In the genomic region with DNA sequence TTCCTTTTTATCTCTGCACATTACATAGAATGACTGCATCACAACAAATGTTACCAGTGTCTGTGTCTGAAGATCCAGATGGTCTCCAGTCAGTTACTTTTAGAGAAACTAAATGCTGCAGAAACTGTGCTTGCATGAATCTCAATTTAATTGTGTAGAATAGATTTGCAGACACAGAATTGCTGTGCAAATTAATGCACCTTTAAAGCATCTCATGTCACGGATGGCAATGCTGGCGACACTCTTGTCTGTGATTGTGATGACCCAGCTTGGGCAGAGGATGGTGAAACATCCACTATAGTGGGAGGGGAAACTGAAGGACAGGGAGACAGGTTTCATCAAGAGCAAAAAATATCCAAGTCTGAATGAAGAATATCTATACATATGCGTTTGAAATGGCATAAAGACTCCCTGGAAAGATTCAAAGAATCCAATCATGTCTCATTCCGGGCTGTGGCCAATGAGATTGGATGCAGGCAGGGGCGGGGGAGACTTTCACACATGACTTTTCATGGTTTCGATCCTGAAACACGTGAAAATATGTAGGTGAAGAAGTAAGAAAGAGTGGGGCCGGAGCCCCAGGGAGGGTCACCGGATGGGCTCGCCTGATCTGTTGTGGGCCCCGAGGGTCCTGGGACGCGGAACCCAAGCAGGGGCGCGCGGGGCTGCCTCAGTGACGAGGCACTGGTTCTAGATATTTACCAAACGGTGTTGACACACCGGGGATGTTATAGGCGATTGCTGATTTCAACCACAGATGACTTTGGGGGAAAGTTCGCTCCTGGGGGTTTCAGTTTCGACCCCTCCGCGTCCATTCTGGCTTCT, we compare ENCODE assay signal across 10 cellular contexts. TPM values are rescaled to one million over a fixed set of nuclear protein-coding genes. Genes with fewer than 3 reads are reported as not detected.
DNase-seq lines count a peak whose midpoint lies in the region; ATAC-seq and TF ChIP-seq lines count a peak whose summit lies in the region.
"Not testable (repeated sequence)": the region's sequence is repeated elsewhere in the genome, so short reads cannot be mapped to it uniquely, and the experiment has no call there.
"Had no signal": no experiment of that assay in that cellular context is flagged by ENCODE, and none has a peak within 500 bp of the region (broad histone marks: within the 10 kb centered on the region; RNA-seq: fewer than 3 reads in every experiment).

No MANE protein-coding gene starts in this region.

- TF ChIP-seq CTCF in CD4-positive, alpha-beta T cell (IDR thresholded peaks at IDR 0.05); brain (conservative IDR thresholded peaks at IDR 0.05): not testable (repeated sequence)

- H3K4me3 ChIP-seq in iPS-15b (ENCODE audit: low read depth, low read length), result peak overlapping the region; percentile 13

- H3K27me3 ChIP-seq in CD4-positive, alpha-beta T cell (ENCODE audit: control insufficient read depth, insufficient read depth, low read length), result peaks cover 65% of the 10 kb centered on the region
- H3K27me3 ChIP-seq in iPS-15b (ENCODE audit: control insufficient read depth, insufficient read depth, low read length), result peaks cover 92% of the 10 kb centered on the region

- not testable (repeated sequence) for H3K36me3 ChIP-seq in iPS-15b (ENCODE audit: control insufficient read depth, insufficient read depth, low read length)

- H3K4me1 ChIP-seq in iPS-15b (ENCODE audit: control insufficient read depth, insufficient read depth, low read length), result not testable (repeated sequence)

- not testable (repeated sequence) for H3K36me3 Mint-ChIP-seq in CD4-positive, alpha-beta T cell (ENCODE audit: low read depth); IgD-negative memory B cell; activated CD4-positive, alpha-beta T cell treated with anti-CD3 and anti-CD28 coated beads, Interleukin-2, amount 10 ng/mL, durations not matched to agents 24 days and 14 days (ENCODE audit: low read depth); activated T-helper 1 cell treated with anti-CD3 and anti-CD28 coated beads, Interleukin-12 subunit alpha, Interleukin-12 subunit beta, Interleukin-2, Interleukin-4 antibody, amounts not matched to agents 30 ng/mL and 10 ng/mL and 1 ng/mL, durations not matched to agents 14 hours and 24 hours and 36 hours (ENCODE audit: low read depth); brain; naive thymus-derived CD8-positive, alpha-beta T cell; stimulated activated effector memory CD8-positive, alpha-beta T cell treated with anti-CD3 and anti-CD28 coated beads, Interleukin-12 subunit alpha, Interleukin-12 subunit beta, amount 100 ng/mL, for 72 hours

- POLR2A ChIA-PET in CD4-positive, alpha-beta T cell (lab: Charles Lee); naive thymus-derived CD8-positive, alpha-beta T cell (lab: Charles Lee): not testable (repeated sequence)

- H3K9me3 Mint-ChIP-seq in CD4-positive, alpha-beta T cell; IgD-negative memory B cell; activated CD4-positive, alpha-beta T cell treated with anti-CD3 and anti-CD28 coated beads, Interleukin-2, amount 10 ng/mL, durations not matched to agents 24 days and 14 days; activated T-helper 1 cell treated with anti-CD3 and anti-CD28 coated beads, Interleukin-12 subunit alpha, Interleukin-12 subunit beta, Interleukin-2, Interleukin-4 antibody, amounts not matched to agents 30 ng/mL and 10 ng/mL and 1 ng/mL, durations not matched to agents 14 hours and 24 hours and 36 hours; naive thymus-derived CD8-positive, alpha-beta T cell; stimulated activated effector memory CD8-positive, alpha-beta T cell treated with anti-CD3 and anti-CD28 coated beads, Interleukin-12 subunit alpha, Interleukin-12 subunit beta, amount 100 ng/mL, for 72 hours: not testable (repeated sequence)
- peaks cover 0 to 10% (median 0%) of the 10 kb centered on the region in 5 experiments for H3K9me3 Mint-ChIP-seq in brain

- peaks cover 88% of the 10 kb centered on the region for H3K27me3 Mint-ChIP-seq in CD4-positive, alpha-beta T cell
- H3K27me3 Mint-ChIP-seq in IgD-negative memory B cell, result peaks cover 68% of the 10 kb centered on the region
- peaks cover 77% of the 10 kb centered on the region for H3K27me3 Mint-ChIP-seq in activated CD4-positive, alpha-beta T cell treated with anti-CD3 and anti-CD28 coated beads, Interleukin-2, amount 10 ng/mL, durations not matched to agents 24 days and 14 days
- H3K27me3 Mint-ChIP-seq in activated T-helper 1 cell treated with anti-CD3 and anti-CD28 coated beads, Interleukin-12 subunit alpha, Interleukin-12 subunit beta, Interleukin-2, Interleukin-4 antibody, amounts not matched to agents 30 ng/mL and 10 ng/mL and 1 ng/mL, durations not matched to agents 14 hours and 24 hours and 36 hours (ENCODE audit: insufficient read depth), result peaks cover 79% of the 10 kb centered on the region
- peaks cover 97% of the 10 kb centered on the region for H3K27me3 Mint-ChIP-seq in brain
- H3K27me3 Mint-ChIP-seq in naive thymus-derived CD8-positive, alpha-beta T cell, result peaks cover 57 to 90% (median 73%) of the 10 kb centered on the region in 5 donors

- peaks cover 19% of the 10 kb centered on the region for H3K4me1 Mint-ChIP-seq in CD4-positive, alpha-beta T cell (ENCODE audit: low read depth)
- H3K4me1 Mint-ChIP-seq in IgD-negative memory B cell, result not testable (repeated sequence)
- peaks cover 16% of the 10 kb centered on the region for H3K4me1 Mint-ChIP-seq in activated CD4-positive, alpha-beta T cell treated with anti-CD3 and anti-CD28 coated beads, Interleukin-2, amount 10 ng/mL, durations not matched to agents 24 days and 14 days
- peaks cover 21% of the 10 kb centered on the region for H3K4me1 Mint-ChIP-seq in activated T-helper 1 cell treated with anti-CD3 and anti-CD28 coated beads, Interleukin-12 subunit alpha, Interleukin-12 subunit beta, Interleukin-2, Interleukin-4 antibody, amounts not matched to agents 30 ng/mL and 10 ng/mL and 1 ng/mL, durations not matched to agents 14 hours and 24 hours and 36 hours (ENCODE audit: low read depth)
- peaks cover 18% of the 10 kb centered on the region for H3K4me1 Mint-ChIP-seq in brain
- peaks cover 12 to 20% (median 13%) of the 10 kb centered on the region in 4 donors for H3K4me1 Mint-ChIP-seq in naive thymus-derived CD8-positive, alpha-beta T cell
- H3K4me1 Mint-ChIP-seq in stimulated activated effector memory CD8-positive, alpha-beta T cell treated with anti-CD3 and anti-CD28 coated beads, Interleukin-12 subunit alpha, Interleukin-12 subunit beta, amount 100 ng/mL, for 72 hours, result peaks cover 29% of the 10 kb centered on the region

- H3K9me3 ChIP-seq in CD4-positive, alpha-beta T cell (ENCODE audit: control insufficient read depth, low read length); iPS-15b (ENCODE audit: control insufficient read depth, insufficient read depth, low read length): not testable (repeated sequence)

- H3K27ac Mint-ChIP-seq in CD4-positive, alpha-beta T cell; IgD-negative memory B cell; activated CD4-positive, alpha-beta T cell treated with anti-CD3 and anti-CD28 coated beads, Interleukin-2, amount 10 ng/mL, durations not matched to agents 24 days and 14 days; brain; naive thymus-derived CD8-positive, alpha-beta T cell; stimulated activated effector memory CD8-positive, alpha-beta T cell treated with anti-CD3 and anti-CD28 coated beads, Interleukin-12 subunit alpha, Interleukin-12 subunit beta, amount 100 ng/mL, for 72 hours: not testable (repeated sequence)
- peak overlapping the region; percentile 73 for H3K27ac Mint-ChIP-seq in activated T-helper 1 cell treated with anti-CD3 and anti-CD28 coated beads, Interleukin-12 subunit alpha, Interleukin-12 subunit beta, Interleukin-2, Interleukin-4 antibody, amounts not matched to agents 30 ng/mL and 10 ng/mL and 1 ng/mL, durations not matched to agents 14 hours and 24 hours and 36 hours

- not testable (repeated sequence) for DNase-seq in CD4-positive, alpha-beta T cell; activated CD4-positive, alpha-beta T cell treated with anti-CD3 and anti-CD28 coated beads, Interleukin-2, amount 10 ng/mL, durations not matched to agents 24 days and 14 days; activated T-helper 1 cell treated with anti-CD3 and anti-CD28 coated beads, Interleukin-12 subunit alpha, Interleukin-12 subunit beta, Interleukin-2, Interleukin-4 antibody, amounts not matched to agents 30 ng/mL and 10 ng/mL and 1 ng/mL, durations not matched to agents 14 hours and 24 hours and 36 hours (ENCODE audit: low spot score); naive thymus-derived CD8-positive, alpha-beta T cell; stimulated activated effector memory CD8-positive, alpha-beta T cell treated with anti-CD3 and anti-CD28 coated beads, Interleukin-12 subunit alpha, Interleukin-12 subunit beta, amount 100 ng/mL, for 72 hours (ENCODE audit: low spot score in 2 of 2)

- not testable (repeated sequence) for H3K9ac ChIP-seq in iPS-15b (ENCODE audit: low read depth, low read length)

- ATAC-seq in CD4-positive, alpha-beta T cell (ENCODE audit: poor library complexity); naive thymus-derived CD8-positive, alpha-beta T cell; stimulated activated effector memory CD8-positive, alpha-beta T cell treated with anti-CD3 and anti-CD28 coated beads, Interleukin-12 subunit alpha, Interleukin-12 subunit beta, amount 100 ng/mL, for 72 hours: not testable (repeated sequence)

- CTCF ChIA-PET in CD4-positive, alpha-beta T cell (lab: Charles Lee), result not testable (repeated sequence)

- peak overlapping the region; percentile 45 for H3K4me3 Mint-ChIP-seq in CD4-positive, alpha-beta T cell
- H3K4me3 Mint-ChIP-seq in IgD-negative memory B cell, result peak overlapping the region in 3 of 4 donors; percentile 13 to 67 (median 58)
- peak overlapping the region; percentile 32 for H3K4me3 Mint-ChIP-seq in activated CD4-positive, alpha-beta T cell treated with anti-CD3 and anti-CD28 coated beads, Interleukin-2, amount 10 ng/mL, durations not matched to agents 24 days and 14 days
- peak overlapping the region; percentile 47 for H3K4me3 Mint-ChIP-seq in activated T-helper 1 cell treated with anti-CD3 and anti-CD28 coated beads, Interleukin-12 subunit alpha, Interleukin-12 subunit beta, Interleukin-2, Interleukin-4 antibody, amounts not matched to agents 30 ng/mL and 10 ng/mL and 1 ng/mL, durations not matched to agents 14 hours and 24 hours and 36 hours
- peak overlapping the region; percentile 39 to 83 (median 76) for H3K4me3 Mint-ChIP-seq in brain
- peak overlapping the region; percentile 16 to 66 (median 54) for H3K4me3 Mint-ChIP-seq in naive thymus-derived CD8-positive, alpha-beta T cell
- peak overlapping the region; percentile 39 for H3K4me3 Mint-ChIP-seq in stimulated activated effector memory CD8-positive, alpha-beta T cell treated with anti-CD3 and anti-CD28 coated beads, Interleukin-12 subunit alpha, Interleukin-12 subunit beta, amount 100 ng/mL, for 72 hours

- intact Hi-C loops in CD4-positive, alpha-beta T cell (cut with DNase I, micrococcal nuclease), result loop anchor here in 1 of 2 experiments (10.0 kb wide), 1 partner anchor 469 kb away; the partner anchor contains the start of gene PPIL4
- intact Hi-C loops in activated CD4-positive, alpha-beta T cell treated with anti-CD3 and anti-CD28 coated beads, Interleukin-2, amount 10 ng/mL, durations not matched to agents 24 days and 14 days (cut with micrococcal nuclease); activated T-helper 1 cell treated with anti-CD3 and anti-CD28 coated beads, Interleukin-12 subunit alpha, Interleukin-12 subunit beta, Interleukin-2, Interleukin-4 antibody, amounts not matched to agents 30 ng/mL and 10 ng/mL and 1 ng/mL, durations not matched to agents 14 hours and 24 hours and 36 hours (cut with micrococcal nuclease): not testable (repeated sequence)

- not testable (repeated sequence) for H3K27ac ChIP-seq in CD4-positive, alpha-beta T cell (ENCODE audit: low read depth, low read length)

RNA-seq across cellular contexts. Expression of gene RAET1L, which starts 11.3 kb away (rescaled TPM):
- not detected for total RNA-seq in CD4-positive, alpha-beta T cell
- not detected for polyA plus RNA-seq in IgD-negative memory B cell
- not detected in 2 replicates for total RNA-seq in activated CD4-positive, alpha-beta T cell treated with anti-CD3 and anti-CD28 coated beads, Interleukin-2, amount 10 ng/mL, durations not matched to agents 24 days and 14 days
- not detected in 2 replicates for total RNA-seq in activated T-helper 1 cell treated with anti-CD3 and anti-CD28 coated beads, Interleukin-12 subunit alpha, Interleukin-12 subunit beta, Interleukin-2, Interleukin-4 antibody, amounts not matched to agents 30 ng/mL and 10 ng/mL and 1 ng/mL, durations not matched to agents 14 hours and 24 hours and 36 hours
- not detected for polyA plus RNA-seq in brain (ENCODE audit: insufficient read depth, low read depth, low replicate concordance)
- total RNA-seq in naive thymus-derived CD8-positive, alpha-beta T cell, result not detected
- not detected for polyA plus RNA-seq in naive thymus-derived CD8-positive, alpha-beta T cell
- total RNA-seq: A172, Peyer's patch had no signal

RNA-seq across cellular contexts. Expression of gene ULBP1, which starts 50.3 kb away (rescaled TPM):
- under 1 TPM; 0.08 to 0.14 TPM for total RNA-seq in CD4-positive, alpha-beta T cell
- polyA plus RNA-seq in IgD-negative memory B cell (not detected), brain (ENCODE audit: insufficient read depth, low read depth, low replicate concordance) (2.3 TPM)
- 0.49 and 0.76 TPM in 2 replicates for total RNA-seq in activated CD4-positive, alpha-beta T cell treated with anti-CD3 and anti-CD28 coated beads, Interleukin-2, amount 10 ng/mL, durations not matched to agents 24 days and 14 days
- total RNA-seq in activated T-helper 1 cell treated with anti-CD3 and anti-CD28 coated beads, Interleukin-12 subunit alpha, Interleukin-12 subunit beta, Interleukin-2, Interleukin-4 antibody, amounts not matched to agents 30 ng/mL and 10 ng/mL and 1 ng/mL, durations not matched to agents 14 hours and 24 hours and 36 hours, result 0.91 and 0.99 TPM in 2 replicates
- under 1 TPM in 1 of 2 experiments, not detected in 1; 0.16 TPM for total RNA-seq in naive thymus-derived CD8-positive, alpha-beta T cell
- polyA plus RNA-seq in naive thymus-derived CD8-positive, alpha-beta T cell, result not detected
- total RNA-seq: Peyer's patch had no signal

RNA-seq across cellular contexts. Expression of gene ULBP3, which starts 54.9 kb away (rescaled TPM):
- total RNA-seq in CD4-positive, alpha-beta T cell, result under 1 TPM in 1 of 2 experiments, not detected in 1; 0.44 TPM
- polyA plus RNA-seq in IgD-negative memory B cell (1.1 TPM), brain (ENCODE audit: insufficient read depth, low read depth, low replicate concordance) (not detected)
- 0.47 and 0.57 TPM in 2 replicates for total RNA-seq in activated CD4-positive, alpha-beta T cell treated with anti-CD3 and anti-CD28 coated beads, Interleukin-2, amount 10 ng/mL, durations not matched to agents 24 days and 14 days
- total RNA-seq in activated T-helper 1 cell treated with anti-CD3 and anti-CD28 coated beads, Interleukin-12 subunit alpha, Interleukin-12 subunit beta, Interleukin-2, Interleukin-4 antibody, amounts not matched to agents 30 ng/mL and 10 ng/mL and 1 ng/mL, durations not matched to agents 14 hours and 24 hours and 36 hours, result 0.56 TPM in 1 of 2 replicates, not detected in the other
- under 1 TPM in 1 of 2 experiments, not detected in 1; 0.93 TPM for total RNA-seq in naive thymus-derived CD8-positive, alpha-beta T cell
- polyA plus RNA-seq in naive thymus-derived CD8-positive, alpha-beta T cell, result 1 to 10 TPM in 1 of 3 donors, under 1 TPM in 1, not detected in 1; 0.40 to 1.3 TPM
- total RNA-seq: Peyer's patch had no signal
